Comparison of ENCODE assay signal across 12 cellular contexts in the genomic region with DNA sequence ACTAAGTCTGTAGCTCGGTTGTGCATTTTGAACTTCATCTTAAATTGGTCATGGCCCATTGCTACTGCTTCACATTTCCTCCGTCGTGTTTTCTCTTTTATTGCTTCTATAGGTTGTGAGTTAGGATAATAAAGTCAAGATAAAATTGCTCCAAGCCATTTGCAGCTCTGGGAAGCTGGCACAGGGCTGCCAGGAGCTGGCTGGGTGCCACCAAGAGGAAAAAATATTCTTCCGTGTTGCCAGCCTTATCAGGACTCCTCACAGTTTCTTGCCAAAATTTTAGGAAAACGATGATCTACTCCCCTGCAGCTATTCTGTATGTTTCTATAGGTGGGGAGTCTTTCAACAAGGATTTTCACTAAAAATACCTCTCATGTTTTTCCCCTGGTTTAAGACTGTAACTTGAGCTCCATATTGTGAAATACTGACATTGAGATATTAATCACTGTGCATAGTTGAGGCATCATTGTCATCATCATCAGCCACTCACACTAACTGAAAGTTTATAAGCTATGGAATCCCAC. TPM values are rescaled to one million over a fixed set of nuclear protein-coding genes. Genes with fewer than 3 reads are reported as not detected.
DNase-seq lines count a peak whose midpoint lies in the region; ATAC-seq and TF ChIP-seq lines count a peak whose summit lies in the region.
"Had no signal": no experiment of that assay in that cellular context is flagged by ENCODE, and none has a peak within 500 bp of the region (broad histone marks: within the 10 kb centered on the region; RNA-seq: fewer than 3 reads in every experiment).

No MANE protein-coding gene starts in this region.

- no peaks in the 10 kb centered on the region for H3K79me2 ChIP-seq in parathyroid adenoma

- H3K4me1 Mint-ChIP-seq in activated naive CD8-positive, alpha-beta T cell treated with anti-CD3 and anti-CD28 coated beads for 36 hours: no peaks in the 10 kb centered on the region
- no peaks in the 10 kb centered on the region for H3K4me1 Mint-ChIP-seq in activated CD8-positive, alpha-beta memory T cell treated with anti-CD3 and anti-CD28 coated beads, Interleukin-2, amount 10 ng/mL, durations not matched to agents 7 days and 5 days

- no peak overlapping the region for H3K27ac ChIP-seq in parathyroid adenoma

- no peak for TF ChIP-seq CTCF in choroid plexus epithelial cell (conservative IDR thresholded peaks at IDR 0.05; ENCODE audit: low read depth, low read length)
- no peak for TF ChIP-seq CTCF in parathyroid adenoma (IDR thresholded peaks at IDR 0.05)

- H3K4me3 ChIP-seq in choroid plexus epithelial cell (ENCODE audit: low read depth, low read length) (no peak overlapping the region), parathyroid adenoma (ENCODE audit: low read depth, low read length) (no peak overlapping the region)

- no peak for ATAC-seq in activated CD8-positive, alpha-beta memory T cell treated with anti-CD3 and anti-CD28 coated beads, Interleukin-2, amount 10 ng/mL, durations not matched to agents 7 days and 5 days

- peak; percentile 13 for DNase-seq in GM04504 (ENCODE audit: low read depth)
- peak; percentile 89 for DNase-seq in NCI-H226
- DNase-seq in choroid plexus epithelial cell (ENCODE audit: low read depth): peak; percentile 84
- DNase-seq in NCI-H1048 (lab: John Stamatoyannopoulos, UW): no peak
- DNase-seq in activated naive CD8-positive, alpha-beta T cell treated with anti-CD3 and anti-CD28 coated beads for 36 hours: no peak
- DNase-seq in NCI-H2081 treated with DMSO at 0.1 percent for 48 hours (lab: John Stamatoyannopoulos, UW): no peak
- DNase-seq in activated CD8-positive, alpha-beta memory T cell treated with anti-CD3 and anti-CD28 coated beads, Interleukin-2, amount 10 ng/mL, durations not matched to agents 7 days and 5 days: no peak
- DNase-seq: activated CD4-positive, alpha-beta T cell treated with anti-CD3 and anti-CD28 coated beads for 48 hours; activated naive CD4-positive, alpha-beta T cell; GDM1; stimulated activated naive CD4-positive, alpha-beta T cell treated with Interleukin-2 at 50 U/mL for 16 hours had no signal

- H3K9me3 ChIP-seq in parathyroid adenoma (ENCODE audit: control insufficient read depth, low read length): no peaks in the 10 kb centered on the region

- no peaks in the 10 kb centered on the region for H3K36me3 ChIP-seq in parathyroid adenoma (ENCODE audit: control insufficient read depth, insufficient read depth, low read length)

- CTCF ChIA-PET in activated CD8-positive, alpha-beta memory T cell treated with anti-CD3 and anti-CD28 coated beads, Interleukin-2, amount 10 ng/mL, durations not matched to agents 7 days and 5 days (lab: Charles Lee): no interaction called here

- no peak overlapping the region for H3K27ac Mint-ChIP-seq in activated naive CD8-positive, alpha-beta T cell treated with anti-CD3 and anti-CD28 coated beads for 36 hours
- no peak overlapping the region for H3K27ac Mint-ChIP-seq in activated CD8-positive, alpha-beta memory T cell treated with anti-CD3 and anti-CD28 coated beads, Interleukin-2, amount 10 ng/mL, durations not matched to agents 7 days and 5 days

- H3K9me3 Mint-ChIP-seq in activated naive CD8-positive, alpha-beta T cell treated with anti-CD3 and anti-CD28 coated beads for 36 hours: no peaks in the 10 kb centered on the region
- H3K9me3 Mint-ChIP-seq in activated CD8-positive, alpha-beta memory T cell treated with anti-CD3 and anti-CD28 coated beads, Interleukin-2, amount 10 ng/mL, durations not matched to agents 7 days and 5 days (ENCODE audit: low read depth): no peaks in the 10 kb centered on the region

- H3K4me3 Mint-ChIP-seq in activated naive CD8-positive, alpha-beta T cell treated with anti-CD3 and anti-CD28 coated beads for 36 hours: no peak overlapping the region
- no peak overlapping the region for H3K4me3 Mint-ChIP-seq in activated CD8-positive, alpha-beta memory T cell treated with anti-CD3 and anti-CD28 coated beads, Interleukin-2, amount 10 ng/mL, durations not matched to agents 7 days and 5 days

- H3K4me1 ChIP-seq in parathyroid adenoma: peaks cover 2% of the 10 kb centered on the region

- no peaks in the 10 kb centered on the region for H3K27me3 Mint-ChIP-seq in activated naive CD8-positive, alpha-beta T cell treated with anti-CD3 and anti-CD28 coated beads for 36 hours
- no peaks in the 10 kb centered on the region for H3K27me3 Mint-ChIP-seq in activated CD8-positive, alpha-beta memory T cell treated with anti-CD3 and anti-CD28 coated beads, Interleukin-2, amount 10 ng/mL, durations not matched to agents 7 days and 5 days

- H2AFZ ChIP-seq in parathyroid adenoma: no peak overlapping the region

- no peak overlapping the region for H3K9ac ChIP-seq in parathyroid adenoma

- H3K27me3 ChIP-seq in parathyroid adenoma (ENCODE audit: control insufficient read depth, insufficient read depth, low read length): no peaks in the 10 kb centered on the region

- H3K36me3 Mint-ChIP-seq in activated naive CD8-positive, alpha-beta T cell treated with anti-CD3 and anti-CD28 coated beads for 36 hours: no peaks in the 10 kb centered on the region
- no peaks in the 10 kb centered on the region for H3K36me3 Mint-ChIP-seq in activated CD8-positive, alpha-beta memory T cell treated with anti-CD3 and anti-CD28 coated beads, Interleukin-2, amount 10 ng/mL, durations not matched to agents 7 days and 5 days

- peak overlapping the region; percentile 10 for H3K4me2 ChIP-seq in parathyroid adenoma (ENCODE audit: low read length)

RNA-seq across cellular contexts. Expression of a gene that starts 55.5 kb away (rescaled TPM):
- total RNA-seq in activated naive CD8-positive, alpha-beta T cell treated with anti-CD3 and anti-CD28 coated beads for 36 hours: 10 to 100 TPM; 20.4 to 24.4 TPM
- 10 to 100 TPM; 39.4 to 52.4 TPM for total RNA-seq in activated CD8-positive, alpha-beta memory T cell treated with anti-CD3 and anti-CD28 coated beads, Interleukin-2, amount 10 ng/mL, durations not matched to agents 7 days and 5 days

Comparison
In these comparisons a context has a peak if more than half of its experiments do, and no peak if none do; other contexts are left out.
1. DNase-seq: peak in GM04504 (single experiment), NCI-H226 (single experiment) and choroid plexus epithelial cell (single experiment); none in NCI-H1048 (single experiment), activated naive CD8-positive, alpha-beta T cell treated with anti-CD3 and anti-CD28 coated beads for 36 hours (single experiment), NCI-H2081 treated with DMSO at 0.1 percent for 48 hours (single experiment) and activated CD8-positive, alpha-beta memory T cell treated with anti-CD3 and anti-CD28 coated beads, Interleukin-2, amount 10 ng/mL, durations not matched to agents 7 days and 5 days (single experiment).